ENCODE assay signal across 13 cellular contexts in the genomic region with DNA sequence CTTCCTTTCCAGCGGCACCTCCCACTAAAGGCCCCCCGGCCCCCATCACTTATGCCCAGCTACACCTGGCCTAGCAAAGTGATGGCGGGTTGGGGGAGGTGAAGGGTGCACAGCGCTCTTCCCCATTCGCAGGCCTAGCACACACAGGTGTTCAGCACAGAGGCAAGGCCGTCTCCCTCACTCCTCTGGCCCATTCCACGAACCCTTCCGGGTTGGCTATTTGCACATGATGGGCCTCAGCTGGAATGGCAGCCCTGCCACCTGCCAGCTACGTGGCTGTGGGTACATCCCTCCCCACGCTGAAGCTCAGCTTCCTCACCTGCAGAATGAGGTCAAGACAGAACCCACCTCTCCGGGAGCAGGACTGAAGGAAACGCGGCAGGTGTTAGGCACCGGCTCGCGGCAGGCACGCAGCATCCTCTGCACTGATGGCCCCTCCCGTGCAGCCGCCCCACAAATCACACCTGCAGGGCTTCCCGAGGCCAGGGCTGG. TPM values are rescaled to one million over a fixed set of nuclear protein-coding genes. Genes with fewer than 3 reads are reported as not detected.
DNase-seq lines count a peak whose midpoint lies in the region; ATAC-seq, FAIRE-seq and TF ChIP-seq lines count a peak whose summit lies in the region.
"Had no signal": no experiment of that assay in that cellular context is flagged by ENCODE, and none has a peak within 500 bp of the region (broad histone marks: within the 10 kb centered on the region; RNA-seq: fewer than 3 reads in every experiment).

No MANE protein-coding gene starts in this region.

- TF ChIP-seq POLR2A in GM18505 (IDR thresholded peaks at IDR 0.05; ENCODE audit: borderline replicate concordance, extremely low read depth, insufficient read depth, insufficient read length), result no peak

- H3K9me3 ChIP-seq in osteoblast (ENCODE audit: low read depth, low read length), result no peaks in the 10 kb centered on the region
- H3K9me3 ChIP-seq: heart left ventricle, stomach had no signal

- H3K4me1 ChIP-seq in osteoblast (ENCODE audit: insufficient read depth, low read length), result peaks cover 7% of the 10 kb centered on the region

- no peaks in the 10 kb centered on the region for H3K27me3 ChIP-seq in osteoblast (ENCODE audit: insufficient read depth, low read length)
- H3K27me3 ChIP-seq: heart left ventricle, stomach had no signal

- no peak for TF ChIP-seq CTCF in osteoblast (IDR thresholded peaks at IDR 0.05; ENCODE audit: extremely low read depth, low read depth, low read length)

- DNase-seq in NCI-H345 (lab: John Stamatoyannopoulos, UW) (peak; percentile 71), osteoblast (ENCODE audit: insufficient read length, low spot score, missing footprints) (peak; percentile 71), HTR-8/SVneo (ENCODE audit: insufficient read length, low spot score) (no peak), DMS114 treated with DMSO at 0.1 percent for 48 hours (lab: John Stamatoyannopoulos, UW; ENCODE audit: unreplicated experiment) (no peak)
- DNase-seq: stimulated activated CD4-positive, alpha-beta T cell treated with anti-CD3 and anti-CD28 coated beads, Interleukin-12 subunit alpha, Interleukin-12 subunit beta, amount 100 ng/mL, for 4 hours had no signal

- no peak overlapping the region for H2AFZ ChIP-seq in osteoblast (ENCODE audit: low read length)

- no peak overlapping the region for H3K4me3 ChIP-seq in osteoblast (ENCODE audit: insufficient read depth, low read length)
- H3K4me3 ChIP-seq: coronary artery had no signal

- H3K79me2 ChIP-seq in osteoblast (ENCODE audit: insufficient read depth, low read length), result peaks cover 32% of the 10 kb centered on the region

- ATAC-seq in GM18505 (IDR thresholded peaks at IDR 0.05; ENCODE audit: unreplicated experiment), result peak; percentile 6
- peak; percentile 13 for ATAC-seq in HG02798 (IDR thresholded peaks at IDR 0.05; ENCODE audit: poor library complexity, unreplicated experiment)
- ATAC-seq in GM21367 (IDR thresholded peaks at IDR 0.05; ENCODE audit: unreplicated experiment), result no peak

- H3K36me3 ChIP-seq in osteoblast (ENCODE audit: insufficient read depth, low read length), result no peaks in the 10 kb centered on the region

- no peak overlapping the region for H3K4me2 ChIP-seq in osteoblast (ENCODE audit: insufficient read depth, low read length)

- no peak overlapping the region for H3K27ac ChIP-seq in osteoblast (ENCODE audit: low read depth, low read length)

- no peak for FAIRE-seq in HTR-8/SVneo (lab: Jason Lieb, UNC)

- peaks cover 40% of the 10 kb centered on the region for H4K20me1 ChIP-seq in osteoblast (ENCODE audit: insufficient read depth, low read length)

RNA-seq across cellular contexts. Expression of gene KIAA0930, which starts 4.8 kb away (rescaled TPM):
- 31.8 and 43.4 TPM in 2 replicates for total RNA-seq in osteoblast

RNA-seq across cellular contexts. Expression of gene UPK3A, which starts 48.9 kb away (rescaled TPM):
- total RNA-seq in osteoblast, result not detected in 2 replicates
- total RNA-seq: activated T-helper 1 cell treated with anti-CD3 and anti-CD28 coated beads, Interleukin-12 subunit alpha, Interleukin-12 subunit beta, Interleukin-2, Interleukin-4 antibody, amounts not matched to agents 30 ng/mL and 10 ng/mL and 1 ng/mL, durations not matched to agents 14 hours and 24 hours and 36 hours; T-helper 2 cell treated with Interferon-gamma antibody and Interleukin-4, amounts not matched to agents 100 ng/mL and 5 ng/mL, for 36 hours had no signal

Comparison
In these comparisons a context has a peak if more than half of its experiments do, and no peak if none do; other contexts are left out.
1. DNase-seq: peak in NCI-H345 (single experiment) and osteoblast (single experiment); none in HTR-8/SVneo (single experiment) and DMS114 treated with DMSO at 0.1 percent for 48 hours (single experiment).